8 cellular contexts compared by ENCODE assay signal in the genomic region with DNA sequence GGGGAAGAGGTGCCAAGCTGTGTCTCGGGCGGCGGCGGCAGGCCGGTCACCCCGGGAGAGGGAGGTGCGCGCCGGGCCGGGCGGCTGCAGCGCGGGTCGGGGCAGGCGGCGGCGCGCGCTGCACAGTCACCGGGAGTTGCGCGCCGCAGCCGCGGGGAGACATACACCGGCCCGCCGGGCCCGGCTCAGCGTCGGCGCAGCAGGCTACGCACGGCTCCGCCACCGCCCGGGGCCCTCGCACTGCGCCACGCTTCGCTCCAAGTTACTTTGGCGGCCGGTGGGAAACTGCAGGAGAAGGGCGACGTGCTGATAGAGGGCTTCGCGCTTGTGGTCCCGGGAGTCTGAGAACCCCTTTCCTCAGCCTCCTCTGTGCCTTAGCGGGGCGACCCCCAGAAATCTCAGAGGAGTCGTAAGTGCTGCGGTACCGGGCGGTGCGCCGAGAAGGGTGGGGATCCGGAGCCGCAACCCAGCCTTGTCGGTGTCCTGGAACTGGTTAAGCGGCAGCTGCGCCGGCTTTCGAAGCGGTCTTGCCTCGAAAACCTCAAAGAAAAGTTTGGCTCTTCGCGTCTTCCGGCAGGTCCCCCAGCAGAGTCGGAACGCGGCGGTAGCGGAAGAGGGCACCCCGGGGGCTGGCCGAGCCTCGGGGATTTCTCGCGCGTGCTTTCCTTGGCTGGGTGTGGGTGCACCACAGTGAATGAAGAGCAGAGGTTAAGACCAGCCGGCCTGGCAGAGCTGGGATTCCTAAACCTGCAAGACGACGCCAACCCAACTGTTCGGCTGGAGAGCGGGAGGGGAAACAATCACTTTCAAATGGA. TPM values are rescaled to one million over a fixed set of nuclear protein-coding genes. Genes with fewer than 3 reads are reported as not detected.
A peak's percentile ranks its signal among the peaks of the same experiment; 100 is the strongest.
DNase-seq lines count a peak whose midpoint lies in the region; ATAC-seq and TF ChIP-seq lines count a peak whose summit lies in the region.

Gene EFNA5 (minus strand): TSS at position 11 of the 815 bp plus-strand sequence.

- peaks cover 68% of the 10 kb centered on the region for H3K27me3 Mint-ChIP-seq in activated CD8-positive, alpha-beta T cell treated with anti-CD3 and anti-CD28 coated beads, Interleukin-2, amount 10 ng/mL, durations not matched to agents 7 days and 5 days (ENCODE audit: low read depth)
- peaks cover 48 to 64% of the 10 kb centered on the region in 2 donors for H3K27me3 Mint-ChIP-seq in natural killer cell (ENCODE audit: low read depth in 2 of 2)

- intact Hi-C loops in natural killer cell (cut with micrococcal nuclease) = loop anchor here (5.0 to 10.0 kb wide), 3 partner anchors 284 to 1406 kb away; no protein-coding TSS in a partner anchor

- POLR2A ChIA-PET in activated CD8-positive, alpha-beta T cell treated with anti-CD3 and anti-CD28 coated beads, Interleukin-2, amount 10 ng/mL, durations not matched to agents 7 days and 5 days (lab: Charles Lee) = no interaction called here

- H3K36me3 Mint-ChIP-seq in activated CD8-positive, alpha-beta T cell treated with anti-CD3 and anti-CD28 coated beads, Interleukin-2, amount 10 ng/mL, durations not matched to agents 7 days and 5 days (ENCODE audit: low read depth) = peaks cover 2% of the 10 kb centered on the region
- no peaks in the 10 kb centered on the region for H3K36me3 Mint-ChIP-seq in natural killer cell

- peak within 1 kb of the TSS; percentile 79 for H3K4me3 ChIP-seq in H7 (ENCODE audit: insufficient read depth, low read depth, low read length)

- CTCF ChIA-PET in activated CD8-positive, alpha-beta T cell treated with anti-CD3 and anti-CD28 coated beads, Interleukin-2, amount 10 ng/mL, durations not matched to agents 7 days and 5 days (lab: Charles Lee) = interaction anchor here (1.6 kb wide), 1 partner anchor 99 kb away, joined by 4 read pairs; no protein-coding TSS in a partner anchor

- no peak within 1 kb of the TSS for H3K27ac Mint-ChIP-seq in activated CD8-positive, alpha-beta T cell treated with anti-CD3 and anti-CD28 coated beads, Interleukin-2, amount 10 ng/mL, durations not matched to agents 7 days and 5 days
- peak within 1 kb of the TSS; percentile 56 to 58 for H3K27ac Mint-ChIP-seq in natural killer cell

- peaks cover 32% of the 10 kb centered on the region for H3K27me3 ChIP-seq in H7 (ENCODE audit: control insufficient read depth, insufficient read depth, low read length)

- H3K4me1 Mint-ChIP-seq in activated CD8-positive, alpha-beta T cell treated with anti-CD3 and anti-CD28 coated beads, Interleukin-2, amount 10 ng/mL, durations not matched to agents 7 days and 5 days (ENCODE audit: low read depth) = peaks cover 35% of the 10 kb centered on the region
- H3K4me1 Mint-ChIP-seq in natural killer cell = peaks cover 25 to 39% of the 10 kb centered on the region in 2 donors

- H3K36me3 ChIP-seq in H7 (replicated peaks; ENCODE audit: control insufficient read depth, insufficient read depth, low read length) = no peaks in the 10 kb centered on the region

- no peak for TF ChIP-seq CTCF in natural killer cell (IDR thresholded peaks at IDR 0.05)

- no peaks in the 10 kb centered on the region for H3K9me3 Mint-ChIP-seq in activated CD8-positive, alpha-beta T cell treated with anti-CD3 and anti-CD28 coated beads, Interleukin-2, amount 10 ng/mL, durations not matched to agents 7 days and 5 days (ENCODE audit: insufficient read depth)
- no peaks in the 10 kb centered on the region for H3K9me3 Mint-ChIP-seq in natural killer cell

- ATAC-seq in activated CD8-positive, alpha-beta T cell treated with anti-CD3 and anti-CD28 coated beads, Interleukin-2, amount 10 ng/mL, durations not matched to agents 7 days and 5 days = peak; percentile 57
- peak; percentile 36 to 61 (median 49) for ATAC-seq in natural killer cell

- H3K4me3 Mint-ChIP-seq in activated CD8-positive, alpha-beta T cell treated with anti-CD3 and anti-CD28 coated beads, Interleukin-2, amount 10 ng/mL, durations not matched to agents 7 days and 5 days = peak within 1 kb of the TSS; percentile 66
- peak within 1 kb of the TSS; percentile 91 for H3K4me3 Mint-ChIP-seq in natural killer cell

- peak; percentile 27 for DNase-seq in NOMO-1 treated with DMSO at 0.1 percent for 48 hours (lab: John Stamatoyannopoulos, UW; ENCODE audit: unreplicated experiment)
- no peak for DNase-seq in NOMO-1 treated with dmso at 0.1 percent for 144 hours (lab: John Stamatoyannopoulos, UW; ENCODE audit: unreplicated experiment)
- DNase-seq in H7 = peak; percentile 72
- peak; percentile 59 for DNase-seq in NCI-H2029 (lab: John Stamatoyannopoulos, UW)
- peak; percentile 57 for DNase-seq in activated CD8-positive, alpha-beta T cell treated with anti-CD3 and anti-CD28 coated beads, Interleukin-2, amount 10 ng/mL, durations not matched to agents 7 days and 5 days
- peak; percentile 51 for DNase-seq in fibroblast of peridontal ligament (ENCODE audit: extremely low read depth)
- peak; percentile 35 for DNase-seq in natural killer cell
- no peak for DNase-seq in OCI-M2 (lab: John Stamatoyannopoulos, UW; ENCODE audit: unreplicated experiment)

RNA-seq across cellular contexts. Expression of gene EFNA5, which starts in this region (rescaled TPM):
- 5.3 and 7.8 TPM in 2 replicates for total RNA-seq in H7 (2014; rRNA removed; shearing (Covaris generic))
- total RNA-seq in activated CD8-positive, alpha-beta T cell treated with anti-CD3 and anti-CD28 coated beads, Interleukin-2, amount 10 ng/mL, durations not matched to agents 7 days and 5 days = not detected
- total RNA-seq in natural killer cell = 1 to 10 TPM; 2.2 to 8.1 (median 4.3) TPM

Comparison
In these comparisons a context has a peak if more than half of its experiments do, and no peak if none do; other contexts are left out.
1. DNase-seq: peak in NOMO-1 treated with DMSO at 0.1 percent for 48 hours (single experiment), H7 (single experiment), NCI-H2029 (single experiment), fibroblast of peridontal ligament (single experiment) and natural killer cell (single experiment); none in NOMO-1 treated with dmso at 0.1 percent for 144 hours (single experiment) and OCI-M2 (single experiment).
2. Peak in DNase-seq and ATAC-seq in activated CD8-positive, alpha-beta T cell treated with anti-CD3 and anti-CD28 coated beads, Interleukin-2, amount 10 ng/mL, durations not matched to agents 7 days and 5 days; RNA of the gene not detected or under 1 TPM.